ENCODE assay signal across 1 cellular context in the genomic region with DNA sequence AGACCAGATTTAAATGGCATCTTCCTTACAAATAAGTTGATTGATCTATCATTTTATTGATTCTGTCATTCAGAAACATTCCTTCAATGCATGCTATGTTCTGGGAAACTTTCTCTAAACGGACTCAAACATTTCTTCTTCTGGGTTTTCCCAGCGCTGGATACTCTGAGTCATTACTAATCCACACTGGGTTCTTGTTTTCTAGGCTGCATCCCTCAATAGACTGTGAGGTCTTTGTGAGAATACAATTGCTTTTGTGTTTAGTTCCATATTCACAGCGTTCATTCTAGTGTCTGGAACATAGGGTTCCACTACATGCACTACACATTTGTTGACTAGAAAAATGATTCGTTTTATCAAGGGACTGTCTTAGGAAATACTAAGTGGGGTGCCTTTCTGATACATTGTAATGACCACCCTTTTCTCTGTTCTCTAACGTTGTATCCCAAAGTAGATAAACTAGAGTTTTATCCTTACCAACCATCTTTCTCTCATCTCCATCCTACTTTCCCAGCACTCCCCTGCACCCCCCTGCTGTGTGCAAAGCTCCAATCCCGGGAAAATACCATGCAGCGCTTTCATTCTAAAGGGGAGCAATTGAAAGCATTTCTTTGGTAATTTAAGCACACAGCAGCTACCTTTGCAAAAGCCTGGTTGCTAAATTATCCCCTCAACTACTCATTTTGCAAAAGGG.
TF ChIP-seq lines count a peak whose summit lies in the region.

No MANE protein-coding gene starts in this region.

TF ChIP-seq in HEK293, 187 proteins besides CTCF, POLR2A, EP300 and RAD21 (continued from another document):
- peak; percentile 29; the same call in 1 of the 2 replicates for TF ChIP-seq PRDM10 (tag by site-specific recombination; IDR thresholded peaks at IDR 0.05)
- TF ChIP-seq, protein P1, sequence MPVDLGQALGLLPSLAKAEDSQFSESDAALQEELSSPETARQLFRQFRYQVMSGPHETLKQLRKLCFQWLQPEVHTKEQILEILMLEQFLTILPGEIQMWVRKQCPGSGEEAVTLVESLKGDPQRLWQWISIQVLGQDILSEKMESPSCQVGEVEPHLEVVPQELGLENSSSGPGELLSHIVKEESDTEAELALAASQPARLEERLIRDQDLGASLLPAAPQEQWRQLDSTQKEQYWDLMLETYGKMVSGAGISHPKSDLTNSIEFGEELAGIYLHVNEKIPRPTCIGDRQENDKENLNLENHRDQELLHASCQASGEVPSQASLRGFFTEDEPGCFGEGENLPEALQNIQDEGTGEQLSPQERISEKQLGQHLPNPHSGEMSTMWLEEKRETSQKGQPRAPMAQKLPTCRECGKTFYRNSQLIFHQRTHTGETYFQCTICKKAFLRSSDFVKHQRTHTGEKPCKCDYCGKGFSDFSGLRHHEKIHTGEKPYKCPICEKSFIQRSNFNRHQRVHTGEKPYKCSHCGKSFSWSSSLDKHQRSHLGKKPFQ (tag by site-specific recombination; IDR thresholded peaks at IDR 0.05): no peak
- TF ChIP-seq KLF9 (tag by site-specific recombination; IDR thresholded peaks at IDR 0.05; ENCODE audit: low read depth): no peak
- no peak for TF ChIP-seq ZNF707 (tag by site-specific recombination; IDR thresholded peaks at IDR 0.05)
- TF ChIP-seq ZNF391 (tag by site-specific recombination; IDR thresholded peaks at IDR 0.05; ENCODE audit: borderline replicate concordance, low read depth): no peak
